ENCODE assay signal across 22 cellular contexts in the genomic region with DNA sequence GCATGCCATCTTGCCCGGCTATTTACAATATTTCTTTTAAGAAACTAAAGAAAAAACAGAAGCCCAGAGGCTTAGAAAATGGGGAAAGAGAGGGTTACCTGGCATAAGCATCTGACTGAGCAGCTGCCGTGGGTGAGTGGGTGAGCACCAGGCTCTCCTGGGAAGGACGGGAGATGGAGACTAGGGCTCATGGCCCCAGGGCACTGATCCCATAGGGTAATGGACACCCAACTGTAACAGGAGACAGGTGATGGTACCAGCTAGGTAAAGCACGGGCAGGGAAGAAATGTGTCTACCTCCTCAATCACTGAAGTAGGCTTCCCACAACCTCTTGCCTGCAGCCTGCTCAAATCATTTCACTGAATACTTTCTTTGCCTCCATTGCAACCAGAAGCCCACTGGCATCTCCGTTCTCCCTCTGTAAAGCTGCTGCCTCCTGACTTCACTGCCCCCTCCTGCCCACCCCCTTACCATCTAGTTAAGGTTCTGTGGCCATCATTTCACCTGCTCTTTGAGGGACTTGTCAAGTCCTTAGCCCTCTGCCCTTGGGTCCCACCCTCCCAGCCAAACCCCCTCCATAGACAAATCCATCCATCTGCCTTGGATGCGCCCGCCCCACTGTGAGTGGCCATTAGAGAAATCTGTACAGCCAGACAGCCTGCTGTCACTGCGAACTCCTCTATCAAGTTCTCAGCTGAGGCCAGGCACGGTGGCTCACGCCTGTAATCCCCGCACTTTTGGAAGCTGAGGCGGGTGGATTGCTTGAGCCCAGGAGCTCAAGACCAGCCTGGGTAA. TPM values are rescaled to one million over a fixed set of nuclear protein-coding genes. Genes with fewer than 3 reads are reported as not detected.
A peak's percentile ranks its signal among the peaks of the same experiment; 100 is the strongest.
DNase-seq lines count a peak whose midpoint lies in the region; ATAC-seq, FAIRE-seq and TF ChIP-seq lines count a peak whose summit lies in the region.
"Had no signal": no experiment of that assay in that cellular context is flagged by ENCODE, and none has a peak within 500 bp of the region (broad histone marks: within the 10 kb centered on the region; RNA-seq: fewer than 3 reads in every experiment).

No MANE protein-coding gene starts in this region.

- H3K27me3 ChIP-seq in bronchial epithelial cell (ENCODE audit: control insufficient read depth, insufficient read depth, low read length) (no peaks in the 10 kb centered on the region), lower lobe of right lung (ENCODE audit: low read depth) (no peaks in the 10 kb centered on the region), upper lobe of right lung (no peaks in the 10 kb centered on the region)

- H3K9me3 ChIP-seq in lower lobe of right lung (no peaks in the 10 kb centered on the region), upper lobe of right lung (no peaks in the 10 kb centered on the region)
- H3K9me3 ChIP-seq: tibial nerve had no signal

- TF ChIP-seq CTCF in bronchial epithelial cell (IDR thresholded peaks at IDR 0.05; ENCODE audit: insufficient read depth, low read length, severe bottlenecking) (no peak), lower lobe of right lung (IDR thresholded peaks at IDR 0.05) (no peak), upper lobe of right lung (IDR thresholded peaks at IDR 0.05) (no peak)

- no peak for DNase-seq in stimulated activated naive CD8-positive, alpha-beta T cell treated with anti-CD3 and anti-CD28 coated beads, Interleukin-15, amount 100 ng/mL, for 72 hours
- no peak for DNase-seq in stimulated activated naive CD8-positive, alpha-beta T cell treated with anti-CD3 and anti-CD28 coated beads, Interleukin-15, Interleukin-2, amounts not matched to agents 100 U/mL and 50 U/mL, for 24 hours
- DNase-seq in bronchial epithelial cell (ENCODE audit: low read depth) (no peak), lower lobe of right lung (peak; percentile 24), upper lobe of right lung (peak; percentile 52), amygdala (lab: John Stamatoyannopoulos, UW) (no peak), NCI-H1417 (lab: John Stamatoyannopoulos, UW) (no peak)
- DNase-seq: activated B cell treated with CpG ODN at 0.5 μM for 24 hours; CD8-positive, alpha-beta T cell; HCEC 1CT; left cardiac atrium; NCI-H1436; NCI-H2171; stimulated activated CD4-positive, alpha-beta T cell treated with anti-CD3 and anti-CD28 coated beads, Interleukin-1b, Interleukin-23, amount 100 ng/mL, for 48 hours; T1000 had no signal

- peak overlapping the region; percentile 27 to 85 for H3K27ac Mint-ChIP-seq in stimulated activated naive CD8-positive, alpha-beta T cell treated with anti-CD3 and anti-CD28 coated beads, Interleukin-15, amount 100 ng/mL, for 72 hours
- H3K27ac Mint-ChIP-seq: activated B cell treated with CpG ODN at 0.5 μM for 24 hours; activated T-helper 1 cell treated with anti-CD3 and anti-CD28 coated beads, Interleukin-12 subunit alpha, Interleukin-12 subunit beta, Interleukin-2, Interleukin-4 antibody, amounts not matched to agents 30 ng/mL and 10 ng/mL and 1 ng/mL, durations not matched to agents 14 hours and 24 hours and 36 hours; brain; CD8-positive, alpha-beta T cell; stimulated activated memory B cell treated with anti-CD40 and anti-IgM and Interleukin-4, amounts not matched to agents 10 μg/mL and 1 μg/mL and 100 μg/mL, for 72 hours had no signal

- H3K4me1 Mint-ChIP-seq in stimulated activated naive CD8-positive, alpha-beta T cell treated with anti-CD3 and anti-CD28 coated beads, Interleukin-15, amount 100 ng/mL, for 72 hours, result peaks cover 20% of the 10 kb centered on the region

- ATAC-seq in stimulated activated naive CD8-positive, alpha-beta T cell treated with anti-CD3 and anti-CD28 coated beads, Interleukin-15, amount 100 ng/mL, for 72 hours, result no peak
- no peak for ATAC-seq in stimulated activated naive CD8-positive, alpha-beta T cell treated with anti-CD3 and anti-CD28 coated beads, Interleukin-15, Interleukin-2, amounts not matched to agents 100 U/mL and 50 U/mL, for 24 hours
- ATAC-seq in lower lobe of right lung, result no peak
- no peak for ATAC-seq in upper lobe of right lung
- ATAC-seq in GM19035 (IDR thresholded peaks at IDR 0.05; ENCODE audit: unreplicated experiment), result no peak
- ATAC-seq: CD8-positive, alpha-beta T cell; stimulated activated memory B cell treated with anti-CD40 and anti-IgM and Interleukin-4, amounts not matched to agents 10 μg/mL and 1 μg/mL and 100 μg/mL, for 72 hours had no signal

- H3K27ac ChIP-seq in lower lobe of right lung (no peak overlapping the region), upper lobe of right lung (no peak overlapping the region)
- H3K27ac ChIP-seq: tibial nerve had no signal

- FAIRE-seq in bronchial epithelial cell (lab: Jason Lieb, UNC), result peak; percentile 18

- H3K27me3 Mint-ChIP-seq in stimulated activated naive CD8-positive, alpha-beta T cell treated with anti-CD3 and anti-CD28 coated beads, Interleukin-15, amount 100 ng/mL, for 72 hours, result peaks cover 29% of the 10 kb centered on the region

- H3K36me3 ChIP-seq in bronchial epithelial cell (ENCODE audit: control insufficient read depth, insufficient read depth, low read length) (no peaks in the 10 kb centered on the region), lower lobe of right lung (no peaks in the 10 kb centered on the region), upper lobe of right lung (no peaks in the 10 kb centered on the region)
- H3K36me3 ChIP-seq: tibial nerve had no signal

- H3K4me3 ChIP-seq in bronchial epithelial cell (ENCODE audit: low read depth, low read length) (no peak overlapping the region), lower lobe of right lung (no peak overlapping the region), upper lobe of right lung (no peak overlapping the region)
- H3K4me3 ChIP-seq: tibial nerve had no signal

- intact Hi-C loops in lower lobe of right lung (cut with DNase I) (no loop called here), upper lobe of right lung (cut with DNase I) (no loop called here)

- H3K4me3 Mint-ChIP-seq in stimulated activated naive CD8-positive, alpha-beta T cell treated with anti-CD3 and anti-CD28 coated beads, Interleukin-15, amount 100 ng/mL, for 72 hours, result no peak overlapping the region
- H3K4me3 Mint-ChIP-seq: activated B cell treated with CpG ODN at 0.5 μM for 24 hours; activated T-helper 1 cell treated with anti-CD3 and anti-CD28 coated beads, Interleukin-12 subunit alpha, Interleukin-12 subunit beta, Interleukin-2, Interleukin-4 antibody, amounts not matched to agents 30 ng/mL and 10 ng/mL and 1 ng/mL, durations not matched to agents 14 hours and 24 hours and 36 hours; brain; CD8-positive, alpha-beta T cell; IgD-negative memory B cell; stimulated activated memory B cell treated with anti-CD40 and anti-IgM and Interleukin-4, amounts not matched to agents 10 μg/mL and 1 μg/mL and 100 μg/mL, for 72 hours had no signal

- H3K9me3 Mint-ChIP-seq in stimulated activated naive CD8-positive, alpha-beta T cell treated with anti-CD3 and anti-CD28 coated beads, Interleukin-15, amount 100 ng/mL, for 72 hours, result peaks cover 8 to 13% of the 10 kb centered on the region in 2 donors
- H3K9me3 Mint-ChIP-seq: activated B cell treated with CpG ODN at 0.5 μM for 24 hours; brain; CD8-positive, alpha-beta T cell; stimulated activated memory B cell treated with anti-CD40 and anti-IgM and Interleukin-4, amounts not matched to agents 10 μg/mL and 1 μg/mL and 100 μg/mL, for 72 hours had no signal

- H3K4me1 ChIP-seq in lower lobe of right lung (peaks cover 9% of the 10 kb centered on the region), upper lobe of right lung (peaks cover 5% of the 10 kb centered on the region)

RNA-seq across cellular contexts. Expression of a gene that starts 6.2 kb away (rescaled TPM):
- total RNA-seq in bronchial epithelial cell (9.5 and 23.9 TPM in 2 replicates), lower lobe of right lung (197 TPM), upper lobe of right lung (188 TPM)
- total RNA-seq: activated B cell treated with CpG ODN at 0.5 μM for 24 hours; activated T-helper 1 cell treated with anti-CD3 and anti-CD28 coated beads, Interleukin-12 subunit alpha, Interleukin-12 subunit beta, Interleukin-2, Interleukin-4 antibody, amounts not matched to agents 30 ng/mL and 10 ng/mL and 1 ng/mL, durations not matched to agents 14 hours and 24 hours and 36 hours; CD8-positive, alpha-beta T cell; M059J had no signal

RNA-seq across cellular contexts. Expression of a gene that starts 9.4 kb away (rescaled TPM):
- total RNA-seq in bronchial epithelial cell, result 3.4 and 11.4 TPM in 2 replicates
- 19.1 TPM for total RNA-seq in lower lobe of right lung
- total RNA-seq in upper lobe of right lung, result 18.9 TPM
- total RNA-seq: activated B cell treated with CpG ODN at 0.5 μM for 24 hours; activated T-helper 1 cell treated with anti-CD3 and anti-CD28 coated beads, Interleukin-12 subunit alpha, Interleukin-12 subunit beta, Interleukin-2, Interleukin-4 antibody, amounts not matched to agents 30 ng/mL and 10 ng/mL and 1 ng/mL, durations not matched to agents 14 hours and 24 hours and 36 hours; CD8-positive, alpha-beta T cell; left cardiac atrium; M059J; tibial nerve had no signal

RNA-seq across cellular contexts. Expression of a gene that starts 24.8 kb away (rescaled TPM):
- 0.53 TPM in 1 of 2 replicates, not detected in the other for total RNA-seq in bronchial epithelial cell
- total RNA-seq in lower lobe of right lung, result 48.5 TPM
- total RNA-seq in upper lobe of right lung, result 59.4 TPM
- total RNA-seq: activated B cell treated with CpG ODN at 0.5 μM for 24 hours; CD8-positive, alpha-beta T cell had no signal

Comparison
In these comparisons a context has a peak if more than half of its experiments do, and no peak if none do; other contexts are left out.
1. DNase-seq: peak in lower lobe of right lung (single experiment) and upper lobe of right lung (single experiment); none in stimulated activated naive CD8-positive, alpha-beta T cell treated with anti-CD3 and anti-CD28 coated beads, Interleukin-15, amount 100 ng/mL, for 72 hours (0 of 2), stimulated activated naive CD8-positive, alpha-beta T cell treated with anti-CD3 and anti-CD28 coated beads, Interleukin-15, Interleukin-2, amounts not matched to agents 100 U/mL and 50 U/mL, for 24 hours (single experiment), bronchial epithelial cell (single experiment), amygdala (0 of 56) and NCI-H1417 (0 of 3).
2. RNA of a gene that starts 24.8 kb away (total RNA-seq): 59.4 TPM in upper lobe of right lung (single experiment) and 48.5 TPM in lower lobe of right lung (single experiment); 0.53 TPM in bronchial epithelial cell; every median in the first group is over 10 times any median in the second.